8 cellular contexts compared by ENCODE assay signal in the genomic region with DNA sequence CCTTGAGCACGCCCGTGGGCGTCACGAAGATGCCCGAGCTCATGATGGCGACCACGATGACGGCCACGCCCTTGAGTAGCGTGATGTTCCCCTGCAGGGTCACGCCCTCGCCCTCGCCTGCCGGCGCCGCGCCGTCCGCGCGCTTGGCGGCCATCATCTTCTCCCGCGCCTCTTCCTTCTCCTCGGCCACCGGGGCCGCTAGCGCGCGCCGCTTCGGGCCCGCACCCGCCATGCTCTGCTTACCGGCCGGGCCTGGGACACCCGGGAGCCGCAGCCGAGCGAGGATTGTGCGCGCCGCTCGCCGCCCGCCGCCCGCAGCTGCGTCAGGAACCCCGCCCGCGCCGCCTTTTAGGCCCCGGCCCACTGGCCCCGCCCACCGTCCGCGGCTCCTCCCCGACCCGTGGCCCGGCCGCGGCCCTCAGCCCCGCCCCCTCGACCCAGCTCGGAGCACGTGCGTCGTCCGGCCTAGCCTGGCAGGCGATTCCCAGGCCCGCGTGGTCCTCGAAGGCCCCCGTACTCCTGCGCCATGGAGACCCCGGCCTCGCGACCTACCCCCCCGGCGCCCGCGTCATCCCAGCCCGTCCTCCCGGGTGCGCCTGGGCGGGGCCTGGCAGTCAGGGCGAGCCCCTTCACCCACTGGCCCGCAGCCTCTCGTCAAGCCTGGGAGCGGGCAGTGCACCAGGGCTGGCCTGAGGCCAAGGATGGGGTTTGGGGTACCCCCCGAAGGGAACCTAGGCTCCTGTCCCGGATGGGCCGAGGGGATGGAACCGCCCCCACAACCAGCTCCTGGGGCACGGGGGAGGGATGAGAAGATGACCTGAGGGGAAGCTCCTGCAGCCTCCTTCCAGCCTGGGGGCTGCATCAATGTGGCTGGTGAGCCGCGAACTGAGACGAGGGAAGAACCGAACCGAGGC.
DNase-seq lines count a peak whose midpoint lies in the region; ATAC-seq and TF ChIP-seq lines count a peak whose summit lies in the region.
"Not testable (repeated sequence)": the region's sequence is repeated elsewhere in the genome, so short reads cannot be mapped to it uniquely, and the experiment has no call there.

No MANE protein-coding gene starts in this region.

- intact Hi-C loops in left lung (cut with DNase I), result not testable (repeated sequence)

- H3K4me3 ChIP-seq in left lung, result peak overlapping the region; percentile 80 to 84

- H3K36me3 ChIP-seq in left lung, result not testable (repeated sequence)

- H3K9me3 ChIP-seq in left lung, result not testable (repeated sequence)

- TF ChIP-seq CTCF in left lung (IDR thresholded peaks at IDR 0.05), result peak in 1 of 2 donors; percentile 7

- peaks cover 6 to 35% of the 10 kb centered on the region in 2 donors for H3K4me1 ChIP-seq in left lung

- not testable (repeated sequence) for H3K27me3 ChIP-seq in left lung

- ATAC-seq in GM19351 (IDR thresholded peaks at IDR 0.05; ENCODE audit: unreplicated experiment) (peak; percentile 64), HG03469 (IDR thresholded peaks at IDR 0.05; ENCODE audit: unreplicated experiment) (peak; percentile 44), left lung (peak; percentile 88)

- DNase-seq in C1 segment of cervical spinal cord (lab: John Stamatoyannopoulos, UW) (peak; percentile 88 to 100 (median 98)), NCI-H526 treated with DMSO at 0.1 percent for 48 hours (lab: John Stamatoyannopoulos, UW) (peak; percentile 72), dedifferentiated amniotic fluid mesenchymal stem cell (ENCODE audit: extremely low spot score) (peak; percentile 84), left lung (peak; percentile 96 to 100)
- peak; percentile 96 for DNase-seq in activated CD4-positive, alpha-beta T cell treated with anti-CD3 and anti-CD28 coated beads, Interleukin-2, amount 50 U/mL, for 1 hour
- DNase-seq in stimulated activated CD4-positive, alpha-beta T cell treated with anti-CD3 and anti-CD28 coated beads, Interleukin-2, amount 100 ng/mL, for 4 hours (ENCODE audit: low read depth), result peak; percentile 97

- peak overlapping the region; percentile 77 to 95 for H3K27ac ChIP-seq in left lung

Comparison
In these comparisons a context has a peak if more than half of its experiments do, and no peak if none do; other contexts are left out.
1. Peak in every context shown above with its lines: DNase-seq, ATAC-seq, H3K4me3 ChIP-seq and H3K27ac ChIP-seq.